ENCODE assay signal across 12 cellular contexts in genomic region chr16:58243528-58244004, GRCh38. TPM values are rescaled to one million over a fixed set of nuclear protein-coding genes. Genes with fewer than 3 reads are reported as not detected.
DNase-seq lines count a peak whose midpoint lies in the region; ATAC-seq and TF ChIP-seq lines count a peak whose summit lies in the region.
"Had no signal": no experiment of that assay in that cellular context is flagged by ENCODE, and none has a peak within 500 bp of the region (broad histone marks: within the 10 kb centered on the region; RNA-seq: fewer than 3 reads in every experiment).

No MANE protein-coding gene starts in this region.

- no peaks in the 10 kb centered on the region for H3K9me3 Mint-ChIP-seq in stimulated activated effector memory CD8-positive, alpha-beta T cell treated with anti-CD3 and anti-CD28 coated beads, Interleukin-12 subunit alpha, Interleukin-12 subunit beta, amount 100 ng/mL, for 72 hours
- H3K9me3 Mint-ChIP-seq: activated T-cell treated with anti-CD3 and anti-CD28 coated beads, Interleukin-2, amount 50 U/mL, for 4 hours had no signal

- H3K27me3 ChIP-seq in adrenal gland (no peaks in the 10 kb centered on the region), spleen (replicated peaks in 1 of 7) (peaks cover 0 to 25% (median 0%) of the 10 kb centered on the region in 7 donors)
- H3K27me3 ChIP-seq: tibial nerve had no signal

- intact Hi-C loops in adrenal gland (cut with DNase I), result no loop called here
- intact Hi-C loops in spleen (cut with DNase I; ENCODE audit: low total_unique reads), result no loop called here

- TF ChIP-seq POLR2A in adrenal gland (IDR thresholded peaks at IDR 0.05) (no peak), spleen (IDR thresholded peaks at IDR 0.05) (no peak)

- H3K9me3 ChIP-seq in adrenal gland (replicated peaks in 1 of 3) (no peaks in the 10 kb centered on the region), spleen (no peaks in the 10 kb centered on the region)
- H3K9me3 ChIP-seq: tibial nerve had no signal

- H3K27ac ChIP-seq in adrenal gland, result no peak overlapping the region
- peak overlapping the region in 3 of 8 donors; percentile 10 to 55 (median 40) for H3K27ac ChIP-seq in spleen
- H3K27ac ChIP-seq: tibial nerve had no signal

- 49 to 75% (median 68%) methylated on average over 8 of the region's 8 CpGs for WGBS in adrenal gland, 4 donors
- 38 to 52% (median 44%) methylated on average over 8 of the region's 8 CpGs for WGBS in spleen, 5 donors

- TF ChIP-seq CTCF in adrenal gland (IDR thresholded peaks at IDR 0.05) (no peak), spleen (IDR thresholded peaks at IDR 0.05 in 8 of 11, conservative IDR thresholded peaks at IDR 0.05 in 3 of 11) (peak in 5 of 11 experiments; percentile 10 to 28 (median 25))

- DNase-seq in activated CD8-positive, alpha-beta memory T cell treated with anti-CD3 and anti-CD28 coated beads for 24 hours, result peak; percentile 30
- DNase-seq in activated CD8-positive, alpha-beta memory T cell treated with anti-CD3 and anti-CD28 coated beads, Interleukin-2, amount 50 U/mL, for 48 hours, result no peak
- peak; percentile 22 for DNase-seq in NCI-H69 (lab: John Stamatoyannopoulos, UW)
- DNase-seq in stimulated activated effector memory CD8-positive, alpha-beta T cell treated with anti-CD3 and anti-CD28 coated beads, Interleukin-12 subunit alpha, Interleukin-12 subunit beta, amount 100 ng/mL, for 72 hours (ENCODE audit: low spot score in 2 of 2), result no peak
- no peak for DNase-seq in adrenal gland
- no peak for DNase-seq in NCI-H1092 treated with DMSO at 0.1 percent for 48 hours (lab: John Stamatoyannopoulos, UW)
- DNase-seq in spleen, result no peak
- DNase-seq: activated T-cell treated with anti-CD3 and anti-CD28 coated beads, Interleukin-2, amount 50 U/mL, for 4 hours; foreskin melanocyte; NCI-H1417 treated with DMSO at 0.1 percent for 48 hours had no signal

- H3K4me3 ChIP-seq in adrenal gland (no peak overlapping the region), spleen (no peak overlapping the region)
- H3K4me3 ChIP-seq: tibial nerve had no signal

- no peak overlapping the region for H3K4me3 Mint-ChIP-seq in stimulated activated effector memory CD8-positive, alpha-beta T cell treated with anti-CD3 and anti-CD28 coated beads, Interleukin-12 subunit alpha, Interleukin-12 subunit beta, amount 100 ng/mL, for 72 hours
- H3K4me3 Mint-ChIP-seq: activated T-cell treated with anti-CD3 and anti-CD28 coated beads, Interleukin-2, amount 50 U/mL, for 4 hours had no signal

- peak; percentile 94 for ATAC-seq in HG02763 (IDR thresholded peaks at IDR 0.05; ENCODE audit: unreplicated experiment)
- ATAC-seq in stimulated activated effector memory CD8-positive, alpha-beta T cell treated with anti-CD3 and anti-CD28 coated beads, Interleukin-12 subunit alpha, Interleukin-12 subunit beta, amount 100 ng/mL, for 72 hours, result peak; percentile 86
- ATAC-seq: activated T-cell treated with anti-CD3 and anti-CD28 coated beads, Interleukin-2, amount 50 U/mL, for 4 hours had no signal

- H3K36me3 Mint-ChIP-seq in stimulated activated effector memory CD8-positive, alpha-beta T cell treated with anti-CD3 and anti-CD28 coated beads, Interleukin-12 subunit alpha, Interleukin-12 subunit beta, amount 100 ng/mL, for 72 hours, result no peaks in the 10 kb centered on the region

- no peaks in the 10 kb centered on the region for H3K36me3 ChIP-seq in adrenal gland (replicated peaks in 1 of 2)
- H3K36me3 ChIP-seq in spleen, result no peaks in the 10 kb centered on the region
- H3K36me3 ChIP-seq: tibial nerve had no signal

- H3K4me1 ChIP-seq in adrenal gland (replicated peaks in 1 of 2) (no peaks in the 10 kb centered on the region), spleen (no peaks in the 10 kb centered on the region)
- H3K4me1 ChIP-seq: tibial nerve had no signal

- no peak overlapping the region for H3K27ac Mint-ChIP-seq in stimulated activated effector memory CD8-positive, alpha-beta T cell treated with anti-CD3 and anti-CD28 coated beads, Interleukin-12 subunit alpha, Interleukin-12 subunit beta, amount 100 ng/mL, for 72 hours

- peaks cover 5% of the 10 kb centered on the region for H3K4me1 Mint-ChIP-seq in stimulated activated effector memory CD8-positive, alpha-beta T cell treated with anti-CD3 and anti-CD28 coated beads, Interleukin-12 subunit alpha, Interleukin-12 subunit beta, amount 100 ng/mL, for 72 hours

RNA-seq across cellular contexts. Expression of gene CSNK2A2, which starts 45.7 kb away (rescaled TPM):
- total RNA-seq in adrenal gland (10 to 100 TPM; 20.9 to 76.3 (median 45.4) TPM), spleen (10 to 100 TPM; 35.7 to 62.2 (median 52.7) TPM)
- polyA plus RNA-seq in adrenal gland (10 to 100 TPM; 29.3 to 44.1 (median 34.3) TPM), spleen (10 to 100 TPM; 17.7 to 19.8 (median 18.9) TPM)

RNA-seq across cellular contexts. Expression of gene PRSS54, which starts 51.3 kb away (rescaled TPM):
- total RNA-seq in adrenal gland (not detected), spleen (not detected)
- polyA plus RNA-seq in adrenal gland (not detected), spleen (not detected)
- total RNA-seq: activated T-cell treated with anti-CD3 and anti-CD28 coated beads, Interleukin-2, amount 50 U/mL, for 4 hours; tibial nerve had no signal

Comparison
In these comparisons a context has a peak if more than half of its experiments do, and no peak if none do; other contexts are left out.
1. DNase-seq: peak in activated CD8-positive, alpha-beta memory T cell treated with anti-CD3 and anti-CD28 coated beads for 24 hours (single experiment) and NCI-H69 (single experiment); none in activated CD8-positive, alpha-beta memory T cell treated with anti-CD3 and anti-CD28 coated beads, Interleukin-2, amount 50 U/mL, for 48 hours (single experiment), stimulated activated effector memory CD8-positive, alpha-beta T cell treated with anti-CD3 and anti-CD28 coated beads, Interleukin-12 subunit alpha, Interleukin-12 subunit beta, amount 100 ng/mL, for 72 hours (0 of 2), adrenal gland (0 of 7), NCI-H1092 treated with DMSO at 0.1 percent for 48 hours (single experiment) and spleen (single experiment).